Comparison of ENCODE assay signal across 1 cellular context in the genomic region with DNA sequence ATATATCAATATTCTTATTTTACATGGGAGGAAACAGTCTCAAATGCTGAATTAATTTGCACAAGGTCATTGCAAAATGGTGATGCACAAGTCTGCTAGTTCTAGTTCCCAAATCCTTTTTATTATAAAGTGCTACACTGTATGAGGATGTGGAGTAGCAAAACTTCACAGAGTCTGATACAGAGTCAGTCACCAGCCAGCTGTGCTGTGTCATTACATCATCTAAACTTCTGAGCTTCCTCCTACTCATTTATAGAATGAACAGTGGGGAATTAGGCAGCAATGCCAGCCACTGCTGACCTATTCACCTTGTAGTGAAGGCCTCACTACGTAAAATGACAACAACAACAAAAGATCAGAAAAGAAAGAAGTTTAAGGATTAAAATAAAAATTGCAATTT.
TF ChIP-seq lines count a peak whose summit lies in the region.

No MANE protein-coding gene starts in this region.

TF ChIP-seq in GM12878, 131 proteins besides CTCF, POLR2A, EP300 and RAD21 (continued from another document):
- TF ChIP-seq, protein P1, sequence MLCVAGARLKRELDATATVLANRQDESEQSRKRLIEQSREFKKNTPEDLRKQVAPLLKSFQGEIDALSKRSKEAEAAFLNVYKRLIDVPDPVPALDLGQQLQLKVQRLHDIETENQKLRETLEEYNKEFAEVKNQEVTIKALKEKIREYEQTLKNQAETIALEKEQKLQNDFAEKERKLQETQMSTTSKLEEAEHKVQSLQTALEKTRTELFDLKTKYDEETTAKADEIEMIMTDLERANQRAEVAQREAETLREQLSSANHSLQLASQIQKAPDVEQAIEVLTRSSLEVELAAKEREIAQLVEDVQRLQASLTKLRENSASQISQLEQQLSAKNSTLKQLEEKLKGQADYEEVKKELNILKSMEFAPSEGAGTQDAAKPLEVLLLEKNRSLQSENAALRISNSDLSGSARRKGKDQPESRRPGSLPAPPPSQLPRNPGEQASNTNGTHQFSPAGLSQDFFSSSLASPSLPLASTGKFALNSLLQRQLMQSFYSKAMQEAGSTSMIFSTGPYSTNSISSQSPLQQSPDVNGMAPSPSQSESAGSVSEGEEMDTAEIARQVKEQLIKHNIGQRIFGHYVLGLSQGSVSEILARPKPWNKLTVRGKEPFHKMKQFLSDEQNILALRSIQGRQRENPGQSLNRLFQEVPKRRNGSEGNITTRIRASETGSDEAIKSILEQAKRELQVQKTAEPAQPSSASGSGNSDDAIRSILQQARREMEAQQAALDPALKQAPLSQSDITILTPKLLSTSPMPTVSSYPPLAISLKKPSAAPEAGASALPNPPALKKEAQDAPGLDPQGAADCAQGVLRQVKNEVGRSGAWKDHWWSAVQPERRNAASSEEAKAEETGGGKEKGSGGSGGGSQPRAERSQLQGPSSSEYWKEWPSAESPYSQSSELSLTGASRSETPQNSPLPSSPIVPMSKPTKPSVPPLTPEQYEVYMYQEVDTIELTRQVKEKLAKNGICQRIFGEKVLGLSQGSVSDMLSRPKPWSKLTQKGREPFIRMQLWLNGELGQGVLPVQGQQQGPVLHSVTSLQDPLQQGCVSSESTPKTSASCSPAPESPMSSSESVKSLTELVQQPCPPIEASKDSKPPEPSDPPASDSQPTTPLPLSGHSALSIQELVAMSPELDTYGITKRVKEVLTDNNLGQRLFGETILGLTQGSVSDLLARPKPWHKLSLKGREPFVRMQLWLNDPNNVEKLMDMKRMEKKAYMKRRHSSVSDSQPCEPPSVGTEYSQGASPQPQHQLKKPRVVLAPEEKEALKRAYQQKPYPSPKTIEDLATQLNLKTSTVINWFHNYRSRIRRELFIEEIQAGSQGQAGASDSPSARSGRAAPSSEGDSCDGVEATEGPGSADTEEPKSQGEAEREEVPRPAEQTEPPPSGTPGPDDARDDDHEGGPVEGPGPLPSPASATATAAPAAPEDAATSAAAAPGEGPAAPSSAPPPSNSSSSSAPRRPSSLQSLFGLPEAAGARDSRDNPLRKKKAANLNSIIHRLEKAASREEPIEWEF (IDR thresholded peaks at IDR 0.05; ENCODE audit: insufficient replicate concordance, low read depth, low read length) = no peak
- TF ChIP-seq ATF7 (IDR thresholded peaks at IDR 0.05; ENCODE audit: low read depth) = peak; percentile 90
- no peak for TF ChIP-seq FOXK2 (IDR thresholded peaks at IDR 0.05)
- TF ChIP-seq FOXM1 (IDR thresholded peaks at IDR 0.05; ENCODE audit: low read depth, low read length) = peak; percentile 60; the same call in 1 of the 2 replicates
- peak; percentile 73 for TF ChIP-seq TCF12 (IDR thresholded peaks at IDR 0.05; ENCODE audit: low read depth, low read length)
- TF ChIP-seq TAF1 (IDR thresholded peaks at IDR 0.05; ENCODE audit: borderline replicate concordance, low read depth, low read length) = no peak
- TF ChIP-seq MTA2 (IDR thresholded peaks at IDR 0.05; ENCODE audit: low read depth) = no peak
- no peak for TF ChIP-seq CBX3 (IDR thresholded peaks at IDR 0.05; ENCODE audit: borderline replicate concordance, low read depth)
- peak; percentile 55; the same call in 1 of the 2 replicates for TF ChIP-seq CREB1 (IDR thresholded peaks at IDR 0.05; ENCODE audit: low read depth)
- peak; percentile 43; the same call in 1 of the 2 replicates for TF ChIP-seq ZBED1 (IDR thresholded peaks at IDR 0.05; ENCODE audit: borderline replicate concordance)
- TF ChIP-seq TCF7 (IDR thresholded peaks at IDR 0.05; ENCODE audit: borderline replicate concordance) = 0 out of 2 replicates have a peak, but pooled peaks have one; percentile 37
- peak; percentile 45; the same call in 1 of the 2 replicates for TF ChIP-seq GABPA (IDR thresholded peaks at IDR 0.05; ENCODE audit: low read depth)
- TF ChIP-seq ZNF24 (IDR thresholded peaks at IDR 0.05) = peak; percentile 25; the same call in 1 of the 2 replicates
